1 cellular context compared by ENCODE assay signal in the genomic region with DNA sequence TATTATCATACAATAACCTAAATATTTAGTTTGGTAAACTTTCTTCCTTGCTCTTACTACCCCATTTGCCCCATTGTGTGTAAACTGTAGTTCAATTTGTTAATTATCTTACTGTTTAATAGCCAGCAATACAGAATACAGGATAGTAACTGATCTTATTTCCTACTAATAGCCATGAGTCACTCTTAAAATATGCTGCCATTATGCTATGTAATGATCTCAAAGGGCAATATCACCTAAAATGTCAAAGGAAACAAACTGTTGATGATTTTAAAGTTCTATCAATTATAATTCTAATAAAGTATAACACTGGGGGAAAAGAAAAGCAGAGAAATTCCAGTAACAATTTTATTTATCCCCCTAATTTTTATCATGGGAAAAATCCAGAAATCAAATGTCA.
TF ChIP-seq lines count a peak whose summit lies in the region.

No MANE protein-coding gene starts in this region.

TF ChIP-seq in IMR-90, 13 proteins besides CTCF, POLR2A, EP300 and RAD21 (continued from another document):
- TF ChIP-seq BHLHE40 (IDR thresholded peaks at IDR 0.05; ENCODE audit: low read depth, low read length) (no peak), SMC3 (IDR thresholded peaks at IDR 0.05; ENCODE audit: low read depth, low read length) (no peak), CEBPB (IDR thresholded peaks at IDR 0.05; ENCODE audit: low read depth, low read length) (no peak), MAFK (IDR thresholded peaks at IDR 0.05; ENCODE audit: low read depth, low read length) (no peak), MXI1 (IDR thresholded peaks at IDR 0.05; ENCODE audit: borderline replicate concordance, low read depth, low read length) (no peak)
- TF ChIP-seq, protein P1, sequence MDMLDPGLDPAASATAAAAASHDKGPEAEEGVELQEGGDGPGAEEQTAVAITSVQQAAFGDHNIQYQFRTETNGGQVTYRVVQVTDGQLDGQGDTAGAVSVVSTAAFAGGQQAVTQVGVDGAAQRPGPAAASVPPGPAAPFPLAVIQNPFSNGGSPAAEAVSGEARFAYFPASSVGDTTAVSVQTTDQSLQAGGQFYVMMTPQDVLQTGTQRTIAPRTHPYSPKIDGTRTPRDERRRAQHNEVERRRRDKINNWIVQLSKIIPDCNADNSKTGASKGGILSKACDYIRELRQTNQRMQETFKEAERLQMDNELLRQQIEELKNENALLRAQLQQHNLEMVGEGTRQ (IDR thresholded peaks at IDR 0.05; ENCODE audit: low read depth, low read length) = no peak
